In the genomic region with DNA sequence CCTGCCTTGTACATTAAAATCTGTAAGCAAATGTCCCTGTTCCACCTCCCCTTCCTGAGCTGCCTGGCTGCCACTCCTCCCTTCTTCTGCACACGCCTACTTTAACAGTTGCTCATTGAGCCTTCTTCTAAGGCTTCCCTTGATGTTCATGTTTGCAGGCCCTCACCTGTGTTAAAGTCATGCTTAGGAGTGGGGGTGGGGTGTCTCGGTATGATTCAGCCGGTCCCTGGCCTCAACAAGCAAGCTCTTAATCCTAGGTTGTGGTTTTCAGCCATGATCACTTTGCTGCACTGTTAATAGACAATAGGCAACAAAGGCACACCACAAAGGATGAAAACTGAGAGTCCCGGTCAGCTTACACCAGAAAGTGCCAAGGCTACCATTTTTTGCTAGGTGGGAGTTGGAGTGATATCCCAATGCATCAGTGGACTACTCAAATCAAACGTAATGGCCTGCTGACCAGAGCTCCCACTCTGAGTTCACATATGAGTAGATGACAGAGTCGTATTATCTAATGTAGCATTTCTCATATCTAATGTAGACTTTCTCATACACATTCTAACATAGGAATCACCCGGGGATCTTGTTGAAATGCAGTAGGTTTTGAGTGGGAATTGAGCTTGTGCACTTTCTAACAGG, we compare ENCODE assay signal across 9 cellular contexts. TPM values are rescaled to one million over a fixed set of nuclear protein-coding genes. Genes with fewer than 3 reads are reported as not detected.
DNase-seq lines count a peak whose midpoint lies in the region; ATAC-seq and FAIRE-seq lines count a peak whose summit lies in the region.
"Had no signal": no experiment of that assay in that cellular context is flagged by ENCODE, and none has a peak within 500 bp of the region (broad histone marks: within the 10 kb centered on the region; RNA-seq: fewer than 3 reads in every experiment).

No MANE protein-coding gene starts in this region.

- peak overlapping the region; percentile 35 for H3K4me3 Mint-ChIP-seq in central memory CD8-positive, alpha-beta T cell

- DNase-seq in M059J (ENCODE audit: low read depth) = peak; percentile 70
- no peak for DNase-seq in central memory CD8-positive, alpha-beta T cell (ENCODE audit: low spot score in 2 of 2)
- DNase-seq in NCI-H226 = no peak
- no peak for DNase-seq in cerebellar nuclear complex (lab: John Stamatoyannopoulos, UW)
- DNase-seq in NCI-H2227 treated with DMSO at 0.1 percent for 48 hours (lab: John Stamatoyannopoulos, UW) = no peak
- DNase-seq in small intestine = no peak

- no peaks in the 10 kb centered on the region for H3K9me3 Mint-ChIP-seq in central memory CD8-positive, alpha-beta T cell

- peaks cover 8 to 13% of the 10 kb centered on the region in 2 donors for H3K4me1 ChIP-seq in small intestine (ENCODE audit: control insufficient read depth in 2 of 2, insufficient read depth in 1 of 2, low read depth in 1 of 2, low read length in 1 of 2)

- H3K36me3 ChIP-seq in small intestine (ENCODE audit: control insufficient read depth in 2 of 2, insufficient read depth in 2 of 2, low read length in 2 of 2) = no peaks in the 10 kb centered on the region

- no peak overlapping the region for H3K27ac ChIP-seq in small intestine (ENCODE audit: low read depth in 1 of 2, low read length in 1 of 2)
- H3K27ac ChIP-seq: HL-60 had no signal

- no peaks in the 10 kb centered on the region for H3K27me3 Mint-ChIP-seq in central memory CD8-positive, alpha-beta T cell

- peak overlapping the region; percentile 13 for H3K27ac Mint-ChIP-seq in central memory CD8-positive, alpha-beta T cell (ENCODE audit: low read depth)

- H3K4me1 Mint-ChIP-seq in central memory CD8-positive, alpha-beta T cell = peaks cover 89% of the 10 kb centered on the region

- 55 to 66% (median 55%) methylated on average over 7 of the region's 7 CpGs for WGBS in small intestine, 3 donors

- H3K27me3 ChIP-seq in small intestine (ENCODE audit: control insufficient read depth in 2 of 2, insufficient read depth in 2 of 2, low read length in 2 of 2) = no peaks in the 10 kb centered on the region

- peaks cover 1% of the 10 kb centered on the region for H3K36me3 Mint-ChIP-seq in central memory CD8-positive, alpha-beta T cell (ENCODE audit: insufficient read depth)

- H3K4me3 ChIP-seq in small intestine (ENCODE audit: low read depth in 1 of 2, low read length in 2 of 2) = no peak overlapping the region

- H3K9me3 ChIP-seq in small intestine (ENCODE audit: control insufficient read depth, low read depth) = no peaks in the 10 kb centered on the region

- no peak for FAIRE-seq in small intestine (lab: Jason Lieb, UNC)

- ATAC-seq in GM18502 (IDR thresholded peaks at IDR 0.05; ENCODE audit: poor library complexity, unreplicated experiment) = peak; percentile 87
- ATAC-seq in GM21786 (IDR thresholded peaks at IDR 0.05; ENCODE audit: unreplicated experiment) = peak; percentile 85
- no peak for ATAC-seq in central memory CD8-positive, alpha-beta T cell (replicated peaks; ENCODE audit: extremely low read depth, poor library complexity, severe bottlenecking)

RNA-seq across cellular contexts. Expression of a gene that starts 38.2 kb away (rescaled TPM):
- total RNA-seq in M059J (2014; rRNA removed; shearing (Covaris generic)) = 140 and 183 TPM in 2 replicates
- polyA plus RNA-seq in small intestine = 10 to 100 TPM; 22.8 to 54.5 (median 33.0) TPM
